27 cellular contexts compared by ENCODE assay signal in genomic region chr10:32471232-32471631, GRCh38.
"Had no signal": no experiment of that assay in that cellular context is flagged by ENCODE, and none has a peak within 500 bp of the region (broad histone marks: within the 10 kb centered on the region; RNA-seq: fewer than 3 reads in every experiment).

No MANE protein-coding gene starts in this region.

- FAIRE-seq: frontal cortex had no signal

- H3K79me2 ChIP-seq: hepatocyte had no signal

- H3K36me3 ChIP-seq: breast epithelium, colonic mucosa had no signal

- H3K27ac ChIP-seq: breast epithelium, colonic mucosa, dorsolateral prefrontal cortex, esophagus muscularis mucosa, hepatocyte, left lung, right lobe of liver, skin epidermis, thyroid gland had no signal

- H3K4me3 ChIP-seq: breast epithelium, colonic mucosa, dorsolateral prefrontal cortex, esophagus muscularis mucosa, hepatocyte, left lung, lung, right lobe of liver, skin epidermis, thyroid gland had no signal

- ATAC-seq: activated CD4-positive, alpha-beta T cell treated with anti-CD3 and anti-CD28 coated beads for 36 hours; effector memory CD8-positive, alpha-beta T cell; left lung; right lobe of liver; WTC11 had no signal

- H3K4me1 ChIP-seq: breast epithelium, colonic mucosa, esophagus muscularis mucosa, left lung, thyroid gland had no signal

- H3K4me2 ChIP-seq: hepatocyte had no signal

- DNase-seq: activated CD4-positive, alpha-beta T cell treated with anti-CD3 and anti-CD28 coated beads for 36 hours; activated CD4-positive, alpha-beta T cell treated with anti-CD3 and anti-CD28 coated beads, Interleukin-2, amount 50 U/mL, for 4 hours; activated effector memory CD4-positive, alpha-beta T cell treated with Interleukin-2 at 50 U/mL for 16 hours; activated naive CD4-positive, alpha-beta T cell treated with anti-CD3 and anti-CD28 coated beads for 36 hours; activated naive CD8-positive, alpha-beta T cell treated with anti-CD3 and anti-CD28 coated beads, Interleukin-2, amount 10 ng/mL, durations not matched to agents 7 days and 5 days; activated T-cell treated with anti-CD3 and anti-CD28 coated beads, Interleukin-2, amount 50 U/mL, for 48 hours; amniotic stem cell; colonic mucosa; dorsolateral prefrontal cortex; effector memory CD8-positive, alpha-beta T cell; glutamatergic neuron; kidney glomerular epithelial cell; left lung; naive B cell; occipital lobe; posterior cingulate gyrus; right lobe of liver; stimulated activated CD4-positive, alpha-beta T cell treated with anti-CD3 and anti-CD28 coated beads, Interleukin-1b, Interleukin-23, amount 100 ng/mL, for 48 hours; substantia nigra; thyroid gland had no signal

- H2AFZ ChIP-seq: hepatocyte had no signal

- H3K27me3 ChIP-seq: breast epithelium, colonic mucosa, dorsolateral prefrontal cortex, esophagus muscularis mucosa, hepatocyte, left lung, right lobe of liver, thyroid gland had no signal

- H3K9me3 ChIP-seq: breast epithelium, colonic mucosa, esophagus muscularis mucosa, left lung, right lobe of liver, thyroid gland had no signal
